Comparison of ENCODE assay signal across 12 cellular contexts in genomic region chr11:68469122-68469521, GRCh38. TPM values are rescaled to one million over a fixed set of nuclear protein-coding genes. Genes with fewer than 3 reads are reported as not detected.
A peak's percentile ranks its signal among the peaks of the same experiment; 100 is the strongest.
DNase-seq lines count a peak whose midpoint lies in the region; ATAC-seq and TF ChIP-seq lines count a peak whose summit lies in the region.
"Had no signal": no experiment of that assay in that cellular context is flagged by ENCODE, and none has a peak within 500 bp of the region (broad histone marks: within the 10 kb centered on the region; RNA-seq: fewer than 3 reads in every experiment).

No MANE protein-coding gene starts in this region.

- 42 to 43% methylated on average over 2 of the region's 2 CpGs for WGBS in sigmoid colon, 2 donors
- WGBS in esophagus muscularis mucosa: 31% methylated on average over 2 of the region's 2 CpGs

- H3K9me3 ChIP-seq in left ventricle myocardium inferior (replicated peaks): no peaks in the 10 kb centered on the region
- H3K9me3 ChIP-seq in sigmoid colon: no peaks in the 10 kb centered on the region
- no peaks in the 10 kb centered on the region for H3K9me3 ChIP-seq in esophagus muscularis mucosa

- POLR2A ChIA-PET in T-cell (lab: Charles Lee): no interaction called here

- peak overlapping the region; percentile 39 for H3K27ac Mint-ChIP-seq in activated T-cell treated with anti-CD3 and anti-CD28 coated beads, Interleukin-2, amount 50 U/mL, for 72 hours
- peak overlapping the region in 1 of 2 donors; percentile 28 for H3K27ac Mint-ChIP-seq in T-cell

- H3K27me3 ChIP-seq in left ventricle myocardium inferior (ENCODE audit: low read depth) (no peaks in the 10 kb centered on the region), sigmoid colon (no peaks in the 10 kb centered on the region), esophagus muscularis mucosa (no peaks in the 10 kb centered on the region)

- no peak for DNase-seq in activated T-cell treated with anti-CD3 and anti-CD28 coated beads, Interleukin-2, amount 50 U/mL, for 72 hours
- DNase-seq in activated T-cell treated with anti-CD3 and anti-CD28 coated beads for 4 hours (no peak), T-cell (no peak), left ventricle myocardium inferior (no peak), sigmoid colon (no peak), NCI-H128 (lab: John Stamatoyannopoulos, UW; ENCODE audit: unreplicated experiment) (no peak), esophagus muscularis mucosa (ENCODE audit: extremely low spot score) (no peak)
- DNase-seq: NCI-H1048; NCI-H69; stimulated activated CD4-positive, alpha-beta T cell treated with anti-CD3 and anti-CD28 coated beads, Interleukin-12 subunit alpha, Interleukin-12 subunit beta, amount 100 ng/mL, for 4 hours had no signal

- TF ChIP-seq CTCF in left ventricle myocardium inferior (IDR thresholded peaks at IDR 0.05; ENCODE audit: borderline replicate concordance): no peak
- no peak for TF ChIP-seq CTCF in sigmoid colon (IDR thresholded peaks at IDR 0.05)
- TF ChIP-seq CTCF in esophagus muscularis mucosa (IDR thresholded peaks at IDR 0.05): no peak

- ATAC-seq in activated T-cell treated with anti-CD3 and anti-CD28 coated beads, Interleukin-2, amount 50 U/mL, for 72 hours (replicated peaks in 1 of 2): no peak
- no peak for ATAC-seq in T-cell (replicated peaks in 1 of 4)
- ATAC-seq in HG03108 (IDR thresholded peaks at IDR 0.05; ENCODE audit: unreplicated experiment): no peak

- peaks cover 97% of the 10 kb centered on the region for H3K4me1 Mint-ChIP-seq in activated T-cell treated with anti-CD3 and anti-CD28 coated beads, Interleukin-2, amount 50 U/mL, for 72 hours (ENCODE audit: low read depth)
- H3K4me1 Mint-ChIP-seq in T-cell: peaks cover 94 to 98% (median 96%) of the 10 kb centered on the region in 3 donors

- H3K36me3 Mint-ChIP-seq in activated T-cell treated with anti-CD3 and anti-CD28 coated beads, Interleukin-2, amount 50 U/mL, for 72 hours (ENCODE audit: insufficient read depth in 2 of 2): peaks cover 4 to 13% of the 10 kb centered on the region in 2 donors
- H3K36me3 Mint-ChIP-seq in T-cell: peaks cover 27% of the 10 kb centered on the region

- peak overlapping the region; percentile 78 to 80 for H3K4me3 Mint-ChIP-seq in activated T-cell treated with anti-CD3 and anti-CD28 coated beads, Interleukin-2, amount 50 U/mL, for 72 hours
- peak overlapping the region in 2 of 3 donors; percentile 22 to 78 for H3K4me3 Mint-ChIP-seq in T-cell

- CTCF ChIA-PET in T-cell (lab: Charles Lee): interaction anchor here (0.7 to 1.0 kb wide), 2 partner anchors 9 to 1122 kb away, joined by 3 read pairs; no protein-coding TSS in a partner anchor

- no peaks in the 10 kb centered on the region for H3K36me3 ChIP-seq in left ventricle myocardium inferior
- no peaks in the 10 kb centered on the region for H3K36me3 ChIP-seq in sigmoid colon
- H3K36me3 ChIP-seq in esophagus muscularis mucosa: peaks cover 0 to 6% (median 0%) of the 10 kb centered on the region in 4 donors

- TF ChIP-seq EP300 in sigmoid colon (IDR thresholded peaks at IDR 0.05) (no peak), esophagus muscularis mucosa (IDR thresholded peaks at IDR 0.05) (no peak)

- intact Hi-C loops in left ventricle myocardium inferior (cut with micrococcal nuclease) (loop anchor here (10.0 kb wide), 2 partner anchors 76 to 116 kb away; no protein-coding TSS in a partner anchor), sigmoid colon (cut with DNase I) (loop anchor here (10.0 kb wide), 1 partner anchor 376 kb away; the partner anchor contains the start of gene CPT1A), esophagus muscularis mucosa (cut with DNase I) (no loop called here)

- H3K9me3 Mint-ChIP-seq in activated T-cell treated with anti-CD3 and anti-CD28 coated beads, Interleukin-2, amount 50 U/mL, for 72 hours: no peaks in the 10 kb centered on the region
- H3K9me3 Mint-ChIP-seq in T-cell: no peaks in the 10 kb centered on the region

- no peak overlapping the region for H3K4me3 ChIP-seq in left ventricle myocardium inferior
- H3K4me3 ChIP-seq in sigmoid colon: no peak overlapping the region
- no peak overlapping the region for H3K4me3 ChIP-seq in esophagus muscularis mucosa
- H3K4me3 ChIP-seq: SK-N-MC had no signal

- TF ChIP-seq POLR2A in sigmoid colon (IDR thresholded peaks at IDR 0.05) (no peak), esophagus muscularis mucosa (IDR thresholded peaks at IDR 0.05; ENCODE audit: low read depth) (no peak)

- H3K27me3 Mint-ChIP-seq in activated T-cell treated with anti-CD3 and anti-CD28 coated beads, Interleukin-2, amount 50 U/mL, for 72 hours (ENCODE audit: low read depth): no peaks in the 10 kb centered on the region
- H3K27me3 Mint-ChIP-seq in T-cell: no peaks in the 10 kb centered on the region

- H3K4me1 ChIP-seq in left ventricle myocardium inferior (peaks cover 100% of the 10 kb centered on the region), sigmoid colon (peaks cover 3 to 95% (median 80%) of the 10 kb centered on the region in 4 donors), esophagus muscularis mucosa (peaks cover 82 to 99% (median 98%) of the 10 kb centered on the region in 4 donors)

- H3K27ac ChIP-seq in left ventricle myocardium inferior (replicated peaks): peak overlapping the region; percentile 17
- peak overlapping the region in 3 of 4 donors; percentile 24 to 55 (median 53) for H3K27ac ChIP-seq in sigmoid colon
- H3K27ac ChIP-seq in esophagus muscularis mucosa (replicated peaks in 1 of 4): peak overlapping the region in 1 of 4 donors; percentile 17
- H3K27ac ChIP-seq: SK-N-MC had no signal

RNA-seq across cellular contexts. Expression of gene PPP6R3, which starts 8.6 kb away (rescaled TPM):
- total RNA-seq in activated T-cell treated with anti-CD3 and anti-CD28 coated beads, Interleukin-2, amount 50 U/mL, for 72 hours: 100 to 1,000 TPM; 111 to 128 TPM
- total RNA-seq in T-cell (100 to 1,000 TPM; 106 to 147 (median 118) TPM), left ventricle myocardium inferior (78.8 TPM), sigmoid colon (100 to 1,000 TPM; 133 to 157 (median 146) TPM), esophagus muscularis mucosa (100 to 1,000 TPM; 106 to 132 (median 116) TPM)
- polyA plus RNA-seq in sigmoid colon: 10 to 100 TPM; 24.0 to 39.4 (median 31.0) TPM
